ENCODE assay signal across 24 cellular contexts in genomic region chr2:103977681-103978080, GRCh38.
"Had no signal": no experiment of that assay in that cellular context is flagged by ENCODE, and none has a peak within 500 bp of the region (broad histone marks: within the 10 kb centered on the region; RNA-seq: fewer than 3 reads in every experiment).

No MANE protein-coding gene starts in this region.

- H3K27ac ChIP-seq: heart left ventricle, left lung, lower lobe of right lung, parathyroid adenoma, skin epidermis, suprapubic skin, thoracic aorta, tibial artery, upper lobe of right lung had no signal

- DNase-seq: heart left ventricle; hypothalamus; immature natural killer cell; left cardiac atrium; left lung; lower lobe of right lung; mammary epithelial cell; mesenchymal stem cell; naive thymus-derived CD8-positive, alpha-beta T cell; occipital lobe; retina; right cardiac atrium; stimulated activated CD4-positive, alpha-beta T cell treated with anti-CD3 and anti-CD28 coated beads, Interleukin-12 subunit alpha, Interleukin-12 subunit beta, amount 100 ng/mL, for 4 hours; stimulated activated CD4-positive, alpha-beta T cell treated with anti-CD3 and anti-CD28 coated beads, Interleukin-15, amount 100 ng/mL, for 24 hours; stimulated activated CD4-positive, alpha-beta T cell treated with anti-CD3 and anti-CD28 coated beads, Interleukin-2, amount 100 ng/mL, for 24 hours; stimulated activated CD4-positive, alpha-beta T cell treated with anti-CD3 and anti-CD28 coated beads, Interleukin-4, amount 100 ng/mL, for 1 hour; stimulated activated naive CD4-positive, alpha-beta T cell; tibial artery; trophoblast cell; upper lobe of right lung had no signal

- H3K27me3 ChIP-seq: heart left ventricle, left lung, suprapubic skin, tibial artery, upper lobe of right lung had no signal

- H3K9me3 ChIP-seq: heart left ventricle, left lung, lower lobe of right lung, suprapubic skin, thoracic aorta, tibial artery, upper lobe of right lung had no signal

- H3K4me1 ChIP-seq: heart left ventricle, left lung, lower lobe of right lung, parathyroid adenoma, suprapubic skin, tibial artery, upper lobe of right lung had no signal

- H3K4me3 ChIP-seq: heart left ventricle, left lung, lower lobe of right lung, skin epidermis, suprapubic skin, thoracic aorta, tibial artery, upper lobe of right lung had no signal

- H3K36me3 ChIP-seq: heart left ventricle, left lung, lower lobe of right lung, suprapubic skin, thoracic aorta, tibial artery, upper lobe of right lung had no signal
